ENCODE assay signal across 21 cellular contexts in genomic region chr1:59526240-59526639, GRCh38.
A peak's percentile ranks its signal among the peaks of the same experiment; 100 is the strongest.
DNase-seq lines count a peak whose midpoint lies in the region; ATAC-seq, FAIRE-seq and TF ChIP-seq lines count a peak whose summit lies in the region.
"Had no signal": no experiment of that assay in that cellular context is flagged by ENCODE, and none has a peak within 500 bp of the region (broad histone marks: within the 10 kb centered on the region; RNA-seq: fewer than 3 reads in every experiment).

No MANE protein-coding gene starts in this region.

- ATAC-seq in SK-N-SH treated with all-trans-retinoic acid at 6 μM for 48 hours (peak; percentile 47; the same call in 2 of the 3 replicates), GM19467 (IDR thresholded peaks at IDR 0.05; ENCODE audit: unreplicated experiment) (no peak), GM21717 (IDR thresholded peaks at IDR 0.05; ENCODE audit: unreplicated experiment) (no peak)
- ATAC-seq: GM12878, T-helper 17 cell had no signal

- DNase-seq in EL (peak; percentile 29), HT1080 (ENCODE audit: low read depth) (peak; percentile 16), keratinocyte (ENCODE audit: low read depth, low spot score) (no peak), SK-N-DZ (ENCODE audit: low spot score) (no peak), CD14-positive monocyte (ENCODE audit: low spot score) (no peak)
- DNase-seq: C1 segment of cervical spinal cord, DND-41, GF-D8, H7, NCI-H1105 treated with DMSO at 0.1 percent for 48 hours, NCI-H1694, NCI-H2227 treated with DMSO at 0.1 percent for 48 hours, NCI-H510A treated with DMSO at 0.1 percent for 48 hours, NCI-H774, T-helper 17 cell had no signal

- H3K9ac ChIP-seq in keratinocyte (ENCODE audit: control insufficient read depth, extremely low read depth, insufficient read depth, low read length) = no peak overlapping the region

- H3K9me3 ChIP-seq in keratinocyte (ENCODE audit: control insufficient read depth, low read depth, low read length) = no peaks in the 10 kb centered on the region

- no peak overlapping the region for H3K4me3 ChIP-seq in keratinocyte (ENCODE audit: control insufficient read depth in 2 of 3, extremely low read depth in 1 of 3, insufficient read depth in 2 of 3, low read depth in 1 of 3, low read length in 3 of 3)
- H3K4me3 ChIP-seq: GM12878 had no signal

- H3K27me3 Mint-ChIP-seq in CD14-positive monocyte (ENCODE audit: low read depth in 3 of 3) = no peaks in the 10 kb centered on the region
- H3K27me3 Mint-ChIP-seq: T-helper 17 cell had no signal

- H3K9me1 ChIP-seq in keratinocyte (ENCODE audit: control insufficient read depth, extremely low read depth, insufficient read depth, low read length) = no peaks in the 10 kb centered on the region

- H3K4me1 Mint-ChIP-seq in CD14-positive monocyte = peaks cover 3% of the 10 kb centered on the region
- H3K4me1 Mint-ChIP-seq: T-helper 17 cell had no signal

- H3K4me2 ChIP-seq in keratinocyte (ENCODE audit: control insufficient read depth, extremely low read depth, insufficient read depth, low read depth, low read length) = no peak overlapping the region

- no peak overlapping the region for H3K4me3 Mint-ChIP-seq in CD14-positive monocyte
- H3K4me3 Mint-ChIP-seq: T-helper 17 cell had no signal

- intact Hi-C loops in CD14-positive monocyte (cut with micrococcal nuclease) = no loop called here

- no peaks in the 10 kb centered on the region for H4K20me1 ChIP-seq in keratinocyte (ENCODE audit: control insufficient read depth, extremely low read depth, insufficient read depth, low read length)

- H3K9me3 Mint-ChIP-seq in CD14-positive monocyte = peaks cover 0 to 3% (median 0%) of the 10 kb centered on the region in 7 donors

- no peak for TF ChIP-seq CTCF in keratinocyte (optimal IDR thresholded peaks at IDR 0.05 in 1 of 3, IDR thresholded peaks at IDR 0.05 in 1 of 3, conservative IDR thresholded peaks at IDR 0.05 in 1 of 3; ENCODE audit: extremely low read depth in 1 of 3, insufficient read depth in 2 of 3, low read length in 3 of 3)
- TF ChIP-seq CTCF in CD14-positive monocyte (IDR thresholded peaks at IDR 0.05) = no peak

- H3K4me1 ChIP-seq in keratinocyte (ENCODE audit: control insufficient read depth, extremely low read depth, insufficient read depth, low read length) = no peaks in the 10 kb centered on the region

- no peak overlapping the region for H3K27ac ChIP-seq in keratinocyte (ENCODE audit: control insufficient read depth, insufficient read depth, low read length)
- H3K27ac ChIP-seq: HL-60, RWPE1 had no signal

- H3K27me3 ChIP-seq in keratinocyte (ENCODE audit: control insufficient read depth, extremely low read depth, insufficient read depth, low read length) = no peaks in the 10 kb centered on the region

- H3K79me2 ChIP-seq in keratinocyte (ENCODE audit: control insufficient read depth, insufficient read depth, low read length) = no peaks in the 10 kb centered on the region

- peak; percentile 9 for FAIRE-seq in keratinocyte (lab: Jason Lieb, UNC)
- FAIRE-seq: GM12878 had no signal

- H3K36me3 Mint-ChIP-seq in CD14-positive monocyte = peaks cover 0 to 2% of the 10 kb centered on the region in 2 donors

- no peaks in the 10 kb centered on the region for H3K36me3 ChIP-seq in keratinocyte (ENCODE audit: control insufficient read depth in 2 of 2, extremely low read depth in 1 of 2, insufficient read depth in 2 of 2, low read length in 2 of 2)

- dilution Hi-C loops in keratinocyte (cut with MboI; ENCODE audit: extremely low pct_ligation_motif_present, low sequenced_read_pairs) = no loop called here

- H2AFZ ChIP-seq in keratinocyte (ENCODE audit: control insufficient read depth, low read length) = no peak overlapping the region

- H3K27ac Mint-ChIP-seq in CD14-positive monocyte = no peak overlapping the region
- H3K27ac Mint-ChIP-seq: T-helper 17 cell had no signal

TF ChIP-seq in SK-N-SH treated with all-trans-retinoic acid at 6 μM for 48 hours, 23 proteins besides CTCF, POLR2A, EP300 and RAD21:
- TF ChIP-seq OSR1 (CRISPR knock-in tag; IDR thresholded peaks at IDR 0.05) (no peak), ZC3H10 (CRISPR knock-in tag; IDR thresholded peaks at IDR 0.05) (no peak), ZFP30 (CRISPR knock-in tag; IDR thresholded peaks at IDR 0.05) (no peak), ZNF70 (CRISPR knock-in tag; IDR thresholded peaks at IDR 0.05) (no peak), RARB (CRISPR knock-in tag; IDR thresholded peaks at IDR 0.05) (no peak), ZNF565 (CRISPR knock-in tag; conservative IDR thresholded peaks at IDR 0.05; ENCODE audit: low read depth) (no peak), PPARA (CRISPR knock-in tag; IDR thresholded peaks at IDR 0.05; ENCODE audit: borderline replicate concordance) (no peak), CSDC2 (CRISPR knock-in tag; IDR thresholded peaks at IDR 0.05) (no peak), ZNF8 (CRISPR knock-in tag; IDR thresholded peaks at IDR 0.05) (no peak), TCF4 (CRISPR knock-in tag; IDR thresholded peaks at IDR 0.05; ENCODE audit: borderline replicate concordance) (no peak), CSRNP3 (CRISPR knock-in tag; IDR thresholded peaks at IDR 0.05) (no peak), SNAI2 (CRISPR knock-in tag; IDR thresholded peaks at IDR 0.05) (no peak), ZFP3 (CRISPR knock-in tag; IDR thresholded peaks at IDR 0.05) (no peak)
- TF ChIP-seq, protein P1, sequence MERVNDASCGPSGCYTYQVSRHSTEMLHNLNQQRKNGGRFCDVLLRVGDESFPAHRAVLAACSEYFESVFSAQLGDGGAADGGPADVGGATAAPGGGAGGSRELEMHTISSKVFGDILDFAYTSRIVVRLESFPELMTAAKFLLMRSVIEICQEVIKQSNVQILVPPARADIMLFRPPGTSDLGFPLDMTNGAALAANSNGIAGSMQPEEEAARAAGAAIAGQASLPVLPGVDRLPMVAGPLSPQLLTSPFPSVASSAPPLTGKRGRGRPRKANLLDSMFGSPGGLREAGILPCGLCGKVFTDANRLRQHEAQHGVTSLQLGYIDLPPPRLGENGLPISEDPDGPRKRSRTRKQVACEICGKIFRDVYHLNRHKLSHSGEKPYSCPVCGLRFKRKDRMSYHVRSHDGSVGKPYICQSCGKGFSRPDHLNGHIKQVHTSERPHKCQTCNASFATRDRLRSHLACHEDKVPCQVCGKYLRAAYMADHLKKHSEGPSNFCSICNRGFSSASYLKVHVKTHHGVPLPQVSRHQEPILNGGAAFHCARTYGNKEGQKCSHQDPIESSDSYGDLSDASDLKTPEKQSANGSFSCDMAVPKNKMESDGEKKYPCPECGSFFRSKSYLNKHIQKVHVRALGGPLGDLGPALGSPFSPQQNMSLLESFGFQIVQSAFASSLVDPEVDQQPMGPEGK (CRISPR knock-in tag; IDR thresholded peaks at IDR 0.05; ENCODE audit: borderline replicate concordance) = no peak
- TF ChIP-seq, protein P2, sequence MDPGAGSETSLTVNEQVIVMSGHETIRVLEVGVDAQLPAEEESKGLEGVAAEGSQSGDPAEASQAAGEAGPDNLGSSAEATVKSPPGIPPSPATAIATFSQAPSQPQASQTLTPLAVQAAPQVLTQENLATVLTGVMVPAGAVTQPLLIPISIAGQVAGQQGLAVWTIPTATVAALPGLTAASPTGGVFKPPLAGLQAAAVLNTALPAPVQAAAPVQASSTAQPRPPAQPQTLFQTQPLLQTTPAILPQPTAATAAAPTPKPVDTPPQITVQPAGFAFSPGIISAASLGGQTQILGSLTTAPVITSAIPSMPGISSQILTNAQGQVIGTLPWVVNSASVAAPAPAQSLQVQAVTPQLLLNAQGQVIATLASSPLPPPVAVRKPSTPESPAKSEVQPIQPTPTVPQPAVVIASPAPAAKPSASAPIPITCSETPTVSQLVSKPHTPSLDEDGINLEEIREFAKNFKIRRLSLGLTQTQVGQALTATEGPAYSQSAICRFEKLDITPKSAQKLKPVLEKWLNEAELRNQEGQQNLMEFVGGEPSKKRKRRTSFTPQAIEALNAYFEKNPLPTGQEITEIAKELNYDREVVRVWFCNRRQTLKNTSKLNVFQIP (CRISPR knock-in tag; IDR thresholded peaks at IDR 0.05; ENCODE audit: borderline replicate concordance, low read depth) = no peak
- TF ChIP-seq, protein P3, sequence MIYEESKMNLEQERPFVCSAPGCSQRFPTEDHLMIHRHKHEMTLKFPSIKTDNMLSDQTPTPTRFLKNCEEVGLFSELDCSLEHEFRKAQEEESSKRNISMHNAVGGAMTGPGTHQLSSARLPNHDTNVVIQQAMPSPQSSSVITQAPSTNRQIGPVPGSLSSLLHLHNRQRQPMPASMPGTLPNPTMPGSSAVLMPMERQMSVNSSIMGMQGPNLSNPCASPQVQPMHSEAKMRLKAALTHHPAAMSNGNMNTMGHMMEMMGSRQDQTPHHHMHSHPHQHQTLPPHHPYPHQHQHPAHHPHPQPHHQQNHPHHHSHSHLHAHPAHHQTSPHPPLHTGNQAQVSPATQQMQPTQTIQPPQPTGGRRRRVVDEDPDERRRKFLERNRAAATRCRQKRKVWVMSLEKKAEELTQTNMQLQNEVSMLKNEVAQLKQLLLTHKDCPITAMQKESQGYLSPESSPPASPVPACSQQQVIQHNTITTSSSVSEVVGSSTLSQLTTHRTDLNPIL (CRISPR knock-in tag; IDR thresholded peaks at IDR 0.05; ENCODE audit: low read depth) = no peak

Comparison
In these comparisons a context has a peak if more than half of its experiments do, and no peak if none do; other contexts are left out.
1. DNase-seq: peak in EL (single experiment) and HT1080 (single experiment); none in keratinocyte (single experiment), SK-N-DZ (single experiment) and CD14-positive monocyte (single experiment).